In the genomic region with DNA sequence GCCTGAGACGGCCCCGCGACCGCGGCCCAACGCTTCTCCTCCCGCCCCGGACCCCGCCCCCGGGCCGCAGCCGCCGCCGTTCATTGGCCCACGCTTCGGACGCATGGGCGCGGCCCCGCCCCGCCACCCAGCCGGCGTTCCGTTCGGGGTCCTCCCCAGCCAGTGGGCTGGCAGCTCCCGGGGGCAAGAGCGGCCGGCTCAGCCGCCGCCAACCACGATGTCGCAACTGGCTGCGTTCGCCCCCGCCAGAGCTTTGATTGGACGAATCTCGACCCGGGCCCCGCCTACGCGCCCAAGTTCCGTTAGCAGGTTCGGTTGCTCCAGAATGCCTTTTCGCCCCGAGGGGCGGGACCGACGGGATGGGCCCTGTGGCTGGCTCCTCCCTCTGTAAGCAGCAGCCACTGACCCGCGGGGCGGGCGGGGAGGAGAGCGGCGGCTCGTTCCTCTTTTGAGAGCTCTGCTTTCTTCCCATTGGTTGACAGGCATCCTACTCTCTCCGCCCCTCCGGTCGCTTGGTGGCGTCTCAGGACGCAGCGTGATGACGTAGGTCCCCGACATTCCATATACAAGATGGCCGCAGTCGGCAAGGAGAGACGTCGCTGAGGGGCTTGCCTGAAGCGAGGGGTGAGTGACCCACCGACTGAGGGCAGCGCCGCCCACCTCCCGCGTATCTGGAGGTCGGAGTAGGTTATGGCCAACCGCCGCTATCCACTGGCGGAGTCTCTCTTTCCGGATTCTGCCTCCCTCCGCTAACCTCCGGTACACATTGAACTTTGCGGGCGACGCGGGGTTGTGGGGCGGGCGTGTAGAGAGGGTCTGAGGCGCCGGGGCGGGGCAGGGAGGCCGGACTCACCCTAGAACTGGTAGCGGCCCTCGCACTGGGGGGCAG, we compare ENCODE assay signal across 8 cellular contexts. TPM values are rescaled to one million over a fixed set of nuclear protein-coding genes. Genes with fewer than 3 reads are reported as not detected.
DNase-seq lines count a peak whose midpoint lies in the region; ATAC-seq, FAIRE-seq and TF ChIP-seq lines count a peak whose summit lies in the region.

Gene CCNK (plus strand): TSS at position 554 of the 889 bp plus-strand sequence. CDS start 11,269 bp downstream, outside the sequence.
Gene SETD3 (minus strand): TSS at position 4 of the 889 bp plus-strand sequence. CDS start 15,054 bp downstream, outside the sequence.

- peak within 1 kb of the TSS; percentile 98 for H3K4me3 Mint-ChIP-seq in T-helper 2 cell treated with Interferon-gamma antibody and Interleukin-4, amounts not matched to agents 5 μg/mL and 100 μg/mL, for 36 hours

- H3K36me3 Mint-ChIP-seq in T-helper 2 cell treated with Interferon-gamma antibody and Interleukin-4, amounts not matched to agents 5 μg/mL and 100 μg/mL, for 36 hours (ENCODE audit: low read depth): peaks cover 4% of the 10 kb centered on the region

- ATAC-seq in GM18502 (IDR thresholded peaks at IDR 0.05; ENCODE audit: poor library complexity, unreplicated experiment): peak; percentile 89
- ATAC-seq in HG02970 (IDR thresholded peaks at IDR 0.05; ENCODE audit: low FRiP score, unreplicated experiment): peak; percentile 93
- ATAC-seq in psoas muscle: peak; percentile 91 to 95 (median 93)

- H3K9me3 ChIP-seq in ascending aorta (no peaks in the 10 kb centered on the region), right atrium auricular region (no peaks in the 10 kb centered on the region), psoas muscle (no peaks in the 10 kb centered on the region)

- no peaks in the 10 kb centered on the region for H3K27me3 ChIP-seq in ascending aorta
- H3K27me3 ChIP-seq in right atrium auricular region: no peaks in the 10 kb centered on the region
- no peaks in the 10 kb centered on the region for H3K27me3 ChIP-seq in psoas muscle (ENCODE audit: insufficient read depth in 3 of 3, low read length in 2 of 3)

- WGBS in psoas muscle, 3 donors: 0 to 1% (median 1%) methylated on average over 64 to 91 of the region's 92 CpGs

- H3K9me3 Mint-ChIP-seq in T-helper 2 cell treated with Interferon-gamma antibody and Interleukin-4, amounts not matched to agents 5 μg/mL and 100 μg/mL, for 36 hours: no peaks in the 10 kb centered on the region

- H3K27ac ChIP-seq in ascending aorta (peak within 1 kb of the TSS; percentile 96 to 98), right atrium auricular region (peak within 1 kb of the TSS; percentile 92 to 95), psoas muscle (peak within 1 kb of the TSS; percentile 95)

- intact Hi-C loops in ascending aorta (cut with DNase I): loop anchor here (1.0 to 10.0 kb wide), 6 partner anchors 123 to 894 kb away; partner anchors contain the start of genes CCDC85C, CYP46A1 and WDR25
- intact Hi-C loops in psoas muscle (cut with DNase I): no loop called here

- H3K27me3 Mint-ChIP-seq in T-helper 2 cell treated with Interferon-gamma antibody and Interleukin-4, amounts not matched to agents 5 μg/mL and 100 μg/mL, for 36 hours (ENCODE audit: low read depth): no peaks in the 10 kb centered on the region

- TF ChIP-seq CTCF in ascending aorta (IDR thresholded peaks at IDR 0.05) (no peak), right atrium auricular region (IDR thresholded peaks at IDR 0.05) (no peak), psoas muscle (IDR thresholded peaks at IDR 0.05) (no peak)

- FAIRE-seq in urothelium cell line (lab: Jason Lieb, UNC): no peak

- H3K4me1 Mint-ChIP-seq in T-helper 2 cell treated with Interferon-gamma antibody and Interleukin-4, amounts not matched to agents 5 μg/mL and 100 μg/mL, for 36 hours (ENCODE audit: low read depth): peaks cover 33% of the 10 kb centered on the region

- H3K4me1 ChIP-seq in ascending aorta (peaks cover 6 to 34% of the 10 kb centered on the region in 2 donors), right atrium auricular region (peaks cover 0 to 53% of the 10 kb centered on the region in 2 donors), psoas muscle (peaks cover 61% of the 10 kb centered on the region)

- H3K4me3 ChIP-seq in ascending aorta (peak within 1 kb of the TSS; percentile 87 to 95), right atrium auricular region (peak within 1 kb of the TSS; percentile 97), psoas muscle (peak within 1 kb of the TSS; percentile 89)

- peak within 1 kb of the TSS; percentile 97 for H3K27ac Mint-ChIP-seq in T-helper 2 cell treated with Interferon-gamma antibody and Interleukin-4, amounts not matched to agents 5 μg/mL and 100 μg/mL, for 36 hours

- H3K36me3 ChIP-seq in ascending aorta (no peaks in the 10 kb centered on the region), right atrium auricular region (no peaks in the 10 kb centered on the region), psoas muscle (ENCODE audit: insufficient read depth in 1 of 2, low read depth in 1 of 2) (no peaks in the 10 kb centered on the region)

- DNase-seq in NCI-H1930 (lab: John Stamatoyannopoulos, UW): peak; percentile 98 to 99
- peak; percentile 100 for DNase-seq in T-helper 2 cell treated with Interferon-gamma antibody and Interleukin-4, amounts not matched to agents 5 μg/mL and 100 μg/mL, for 36 hours (ENCODE audit: low spot score)
- peak; percentile 100 for DNase-seq in ascending aorta (ENCODE audit: low spot score in 2 of 2)
- peak; percentile 100 for DNase-seq in right atrium auricular region (ENCODE audit: low spot score)
- DNase-seq in psoas muscle: peak; percentile 100
- DNase-seq in urothelium cell line (ENCODE audit: low spot score): peak; percentile 96

RNA-seq across cellular contexts. Expression of gene CCNK, which starts in this region (rescaled TPM):
- 21.9 TPM for total RNA-seq in ascending aorta
- 10 to 100 TPM; 13.9 to 17.1 TPM for total RNA-seq in right atrium auricular region
- 10 to 100 TPM; 31.1 to 53.2 (median 42.4) TPM for total RNA-seq in psoas muscle
- 10 to 100 TPM; 17.6 to 44.5 (median 27.7) TPM for polyA plus RNA-seq in psoas muscle

RNA-seq across cellular contexts. Expression of gene SETD3, which starts in this region (rescaled TPM):
- total RNA-seq in ascending aorta: 26.4 TPM
- total RNA-seq in right atrium auricular region: 100 to 1,000 TPM in 1 of 2 donors, 10 to 100 TPM in 1; 84.2 to 114 TPM
- total RNA-seq in psoas muscle: 100 to 1,000 TPM in 3 of 4 donors, 10 to 100 TPM in 1; 88.6 to 128 (median 125) TPM
- 100 to 1,000 TPM in 2 of 3 donors, 10 to 100 TPM in 1; 84.0 to 177 (median 113) TPM for polyA plus RNA-seq in psoas muscle

Comparison
In these comparisons a context has a peak if more than half of its experiments do, and no peak if none do; other contexts are left out.
1. Peak in every context shown above with its lines: DNase-seq, ATAC-seq, H3K4me3 ChIP-seq and H3K27ac ChIP-seq.